Comparison of ENCODE assay signal across 11 cellular contexts in the genomic region with DNA sequence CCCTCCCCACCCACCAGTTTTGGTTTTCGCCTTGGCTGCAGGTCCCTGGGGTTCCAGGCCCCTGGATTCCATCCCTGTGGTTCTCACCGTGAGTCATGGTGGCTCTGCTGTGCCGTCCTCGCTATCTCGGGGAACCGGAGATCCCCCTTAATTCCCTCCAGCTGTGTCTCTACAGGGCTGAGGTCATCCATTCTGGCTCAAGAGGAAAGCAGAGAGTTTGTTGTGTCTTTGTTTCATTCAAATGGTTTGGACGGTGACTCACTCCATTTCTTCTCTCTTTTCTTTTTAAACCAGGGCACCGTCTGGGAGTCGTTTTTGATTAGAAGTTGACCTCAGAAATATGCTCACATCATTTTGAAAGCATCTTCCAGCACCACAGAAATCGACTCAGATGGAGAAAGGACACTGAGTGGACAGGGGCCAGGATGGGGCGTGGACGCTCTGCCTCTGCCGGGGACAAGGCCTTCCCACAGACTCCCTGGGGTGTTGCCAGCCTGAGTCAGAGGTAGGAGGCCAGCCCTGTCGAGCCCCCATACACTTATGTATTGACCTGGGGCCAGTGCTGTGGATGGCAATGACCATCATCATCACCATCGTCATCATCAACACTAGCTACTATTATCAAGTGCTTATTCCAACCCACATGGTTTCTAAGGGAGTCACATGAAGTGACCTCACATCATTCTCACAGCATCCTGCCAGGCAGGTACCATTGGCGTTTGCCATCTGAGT.
DNase-seq lines count a peak whose midpoint lies in the region; ATAC-seq and TF ChIP-seq lines count a peak whose summit lies in the region.
"Had no signal": no experiment of that assay in that cellular context is flagged by ENCODE, and none has a peak within 500 bp of the region (broad histone marks: within the 10 kb centered on the region; RNA-seq: fewer than 3 reads in every experiment).

No MANE protein-coding gene starts in this region.

- ATAC-seq in gastrocnemius medialis (peak; percentile 60 to 67), GM18858 (IDR thresholded peaks at IDR 0.05; ENCODE audit: unreplicated experiment) (no peak), GM21515 (IDR thresholded peaks at IDR 0.05; ENCODE audit: unreplicated experiment) (no peak), WTC11 (no peak)
- ATAC-seq: activated T-cell treated with anti-CD3 and anti-CD28 coated beads, Interleukin-2, amount 50 U/mL, for 4 hours; left colon had no signal

- POLR2A ChIA-PET in WTC11 (lab: Charles Lee), result no interaction called here

- H3K9ac ChIP-seq in adipocyte (ENCODE audit: low read length), result peak overlapping the region; percentile 37

- TF ChIP-seq POLR2A in gastrocnemius medialis (IDR thresholded peaks at IDR 0.05), result no peak

- CTCF ChIA-PET in WTC11 (lab: Charles Lee), result no interaction called here

- H3K4me1 Mint-ChIP-seq in WTC11, result peaks cover 5% of the 10 kb centered on the region

- H3K4me1 ChIP-seq in adipocyte (ENCODE audit: control insufficient read depth, insufficient read depth, low read length) (peaks cover 18% of the 10 kb centered on the region), gastrocnemius medialis (no peaks in the 10 kb centered on the region)

- peaks cover 3% of the 10 kb centered on the region for H3K27me3 Mint-ChIP-seq in WTC11 (ENCODE audit: low read depth)

- peaks cover 22% of the 10 kb centered on the region for H3K9me3 Mint-ChIP-seq in WTC11

- H3K9me3 ChIP-seq in adipocyte (ENCODE audit: control insufficient read depth, low read length), result peaks cover 17% of the 10 kb centered on the region
- H3K9me3 ChIP-seq in gastrocnemius medialis, result no peaks in the 10 kb centered on the region

- peak overlapping the region in 1 of 4 donors; percentile 28 for H3K27ac ChIP-seq in gastrocnemius medialis

- no peak for TF ChIP-seq CTCF in gastrocnemius medialis (IDR thresholded peaks at IDR 0.05 in 4 of 5, conservative IDR thresholded peaks at IDR 0.05 in 1 of 5)
- TF ChIP-seq CTCF in WTC11 (IDR thresholded peaks at IDR 0.05), result no peak

- no peak overlapping the region for H3K27ac Mint-ChIP-seq in WTC11

- H3K4me3 ChIP-seq in adipocyte (ENCODE audit: low read length) (peak overlapping the region; percentile 14), gastrocnemius medialis (no peak overlapping the region)

- DNase-seq in GM04503 (ENCODE audit: low read depth), result peak; percentile 100
- DNase-seq in adipocyte (ENCODE audit: low read depth), result peak; percentile 98
- DNase-seq in glomerular visceral epithelial cell (ENCODE audit: extremely low spot score), result peak; percentile 100
- peak in 1 of 2 donors; percentile 60 for DNase-seq in gastrocnemius medialis
- DNase-seq in NCI-H1436 (lab: John Stamatoyannopoulos, UW), result no peak
- DNase-seq in WTC11 (ENCODE audit: low spot score), result no peak
- DNase-seq: activated T-cell treated with anti-CD3 and anti-CD28 coated beads, Interleukin-2, amount 50 U/mL, for 4 hours; NCI-H82 had no signal

- in situ Hi-C loops in gastrocnemius medialis (cut with MboI; ENCODE audit: low sequenced_read_pairs in 4 of 4), result loop anchor here in 1 of 4 donors (25.0 kb wide), 1 partner anchor 721 kb away; no protein-coding TSS in a partner anchor

- no peak overlapping the region for H3K4me3 Mint-ChIP-seq in WTC11
- H3K4me3 Mint-ChIP-seq: activated T-cell treated with anti-CD3 and anti-CD28 coated beads, Interleukin-2, amount 50 U/mL, for 4 hours had no signal

- peaks cover 8% of the 10 kb centered on the region for H3K36me3 Mint-ChIP-seq in WTC11

- no peaks in the 10 kb centered on the region for H3K27me3 ChIP-seq in adipocyte (replicated peaks; ENCODE audit: control insufficient read depth, insufficient read depth, low read length)
- H3K27me3 ChIP-seq in gastrocnemius medialis, result no peaks in the 10 kb centered on the region

- H3K36me3 ChIP-seq in adipocyte (ENCODE audit: control insufficient read depth, insufficient read depth, low read length, severe bottlenecking) (no peaks in the 10 kb centered on the region), gastrocnemius medialis (no peaks in the 10 kb centered on the region)

- intact Hi-C loops in gastrocnemius medialis (cut with DNase I; ENCODE audit: low total_unique reads), result no loop called here

TF ChIP-seq in WTC11, 78 proteins besides CTCF, POLR2A, EP300 and RAD21 (continues in another document):
- no peak for TF ChIP-seq NR2C2 (CRISPR knock-in tag; IDR thresholded peaks at IDR 0.05)
- TF ChIP-seq, protein P1, sequence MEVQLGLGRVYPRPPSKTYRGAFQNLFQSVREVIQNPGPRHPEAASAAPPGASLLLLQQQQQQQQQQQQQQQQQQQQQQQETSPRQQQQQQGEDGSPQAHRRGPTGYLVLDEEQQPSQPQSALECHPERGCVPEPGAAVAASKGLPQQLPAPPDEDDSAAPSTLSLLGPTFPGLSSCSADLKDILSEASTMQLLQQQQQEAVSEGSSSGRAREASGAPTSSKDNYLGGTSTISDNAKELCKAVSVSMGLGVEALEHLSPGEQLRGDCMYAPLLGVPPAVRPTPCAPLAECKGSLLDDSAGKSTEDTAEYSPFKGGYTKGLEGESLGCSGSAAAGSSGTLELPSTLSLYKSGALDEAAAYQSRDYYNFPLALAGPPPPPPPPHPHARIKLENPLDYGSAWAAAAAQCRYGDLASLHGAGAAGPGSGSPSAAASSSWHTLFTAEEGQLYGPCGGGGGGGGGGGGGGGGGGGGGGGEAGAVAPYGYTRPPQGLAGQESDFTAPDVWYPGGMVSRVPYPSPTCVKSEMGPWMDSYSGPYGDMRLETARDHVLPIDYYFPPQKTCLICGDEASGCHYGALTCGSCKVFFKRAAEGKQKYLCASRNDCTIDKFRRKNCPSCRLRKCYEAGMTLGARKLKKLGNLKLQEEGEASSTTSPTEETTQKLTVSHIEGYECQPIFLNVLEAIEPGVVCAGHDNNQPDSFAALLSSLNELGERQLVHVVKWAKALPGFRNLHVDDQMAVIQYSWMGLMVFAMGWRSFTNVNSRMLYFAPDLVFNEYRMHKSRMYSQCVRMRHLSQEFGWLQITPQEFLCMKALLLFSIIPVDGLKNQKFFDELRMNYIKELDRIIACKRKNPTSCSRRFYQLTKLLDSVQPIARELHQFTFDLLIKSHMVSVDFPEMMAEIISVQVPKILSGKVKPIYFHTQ (CRISPR knock-in tag; IDR thresholded peaks at IDR 0.05), result no peak
- TF ChIP-seq ZNF121 (CRISPR knock-in tag; IDR thresholded peaks at IDR 0.05), result no peak
- no peak for TF ChIP-seq ZNF423 (CRISPR knock-in tag; IDR thresholded peaks at IDR 0.05)
- no peak for TF ChIP-seq HMGA2 (CRISPR knock-in tag; IDR thresholded peaks at IDR 0.05)
- no peak for TF ChIP-seq GRHL2 (CRISPR knock-in tag; IDR thresholded peaks at IDR 0.05; ENCODE audit: insufficient replicate concordance, severe bottlenecking)
- no peak for TF ChIP-seq ZMAT4 (CRISPR knock-in tag; IDR thresholded peaks at IDR 0.05)
- no peak for TF ChIP-seq IRF2 (CRISPR knock-in tag; IDR thresholded peaks at IDR 0.05; ENCODE audit: borderline replicate concordance, low read depth)
- TF ChIP-seq SP1 (CRISPR knock-in tag; conservative IDR thresholded peaks at IDR 0.05), result no peak
- TF ChIP-seq OVOL2 (CRISPR knock-in tag; IDR thresholded peaks at IDR 0.05; ENCODE audit: borderline replicate concordance), result no peak
- TF ChIP-seq, protein P2, sequence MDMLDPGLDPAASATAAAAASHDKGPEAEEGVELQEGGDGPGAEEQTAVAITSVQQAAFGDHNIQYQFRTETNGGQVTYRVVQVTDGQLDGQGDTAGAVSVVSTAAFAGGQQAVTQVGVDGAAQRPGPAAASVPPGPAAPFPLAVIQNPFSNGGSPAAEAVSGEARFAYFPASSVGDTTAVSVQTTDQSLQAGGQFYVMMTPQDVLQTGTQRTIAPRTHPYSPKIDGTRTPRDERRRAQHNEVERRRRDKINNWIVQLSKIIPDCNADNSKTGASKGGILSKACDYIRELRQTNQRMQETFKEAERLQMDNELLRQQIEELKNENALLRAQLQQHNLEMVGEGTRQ (CRISPR knock-in tag; IDR thresholded peaks at IDR 0.05), result no peak
- TF ChIP-seq, protein P3, sequence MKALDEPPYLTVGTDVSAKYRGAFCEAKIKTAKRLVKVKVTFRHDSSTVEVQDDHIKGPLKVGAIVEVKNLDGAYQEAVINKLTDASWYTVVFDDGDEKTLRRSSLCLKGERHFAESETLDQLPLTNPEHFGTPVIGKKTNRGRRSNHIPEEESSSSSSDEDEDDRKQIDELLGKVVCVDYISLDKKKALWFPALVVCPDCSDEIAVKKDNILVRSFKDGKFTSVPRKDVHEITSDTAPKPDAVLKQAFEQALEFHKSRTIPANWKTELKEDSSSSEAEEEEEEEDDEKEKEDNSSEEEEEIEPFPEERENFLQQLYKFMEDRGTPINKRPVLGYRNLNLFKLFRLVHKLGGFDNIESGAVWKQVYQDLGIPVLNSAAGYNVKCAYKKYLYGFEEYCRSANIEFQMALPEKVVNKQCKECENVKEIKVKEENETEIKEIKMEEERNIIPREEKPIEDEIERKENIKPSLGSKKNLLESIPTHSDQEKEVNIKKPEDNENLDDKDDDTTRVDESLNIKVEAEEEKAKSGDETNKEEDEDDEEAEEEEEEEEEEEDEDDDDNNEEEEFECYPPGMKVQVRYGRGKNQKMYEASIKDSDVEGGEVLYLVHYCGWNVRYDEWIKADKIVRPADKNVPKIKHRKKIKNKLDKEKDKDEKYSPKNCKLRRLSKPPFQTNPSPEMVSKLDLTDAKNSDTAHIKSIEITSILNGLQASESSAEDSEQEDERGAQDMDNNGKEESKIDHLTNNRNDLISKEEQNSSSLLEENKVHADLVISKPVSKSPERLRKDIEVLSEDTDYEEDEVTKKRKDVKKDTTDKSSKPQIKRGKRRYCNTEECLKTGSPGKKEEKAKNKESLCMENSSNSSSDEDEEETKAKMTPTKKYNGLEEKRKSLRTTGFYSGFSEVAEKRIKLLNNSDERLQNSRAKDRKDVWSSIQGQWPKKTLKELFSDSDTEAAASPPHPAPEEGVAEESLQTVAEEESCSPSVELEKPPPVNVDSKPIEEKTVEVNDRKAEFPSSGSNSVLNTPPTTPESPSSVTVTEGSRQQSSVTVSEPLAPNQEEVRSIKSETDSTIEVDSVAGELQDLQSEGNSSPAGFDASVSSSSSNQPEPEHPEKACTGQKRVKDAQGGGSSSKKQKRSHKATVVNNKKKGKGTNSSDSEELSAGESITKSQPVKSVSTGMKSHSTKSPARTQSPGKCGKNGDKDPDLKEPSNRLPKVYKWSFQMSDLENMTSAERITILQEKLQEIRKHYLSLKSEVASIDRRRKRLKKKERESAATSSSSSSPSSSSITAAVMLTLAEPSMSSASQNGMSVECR (CRISPR knock-in tag; IDR thresholded peaks at IDR 0.05; ENCODE audit: borderline replicate concordance), result no peak
- no peak for TF ChIP-seq SOX15 (CRISPR knock-in tag; IDR thresholded peaks at IDR 0.05)
- TF ChIP-seq ETV6 (CRISPR knock-in tag; IDR thresholded peaks at IDR 0.05), result no peak
- TF ChIP-seq NFE2L1 (CRISPR knock-in tag; IDR thresholded peaks at IDR 0.05), result no peak
- no peak for TF ChIP-seq ZBTB21 (CRISPR knock-in tag; IDR thresholded peaks at IDR 0.05; ENCODE audit: borderline replicate concordance)

Comparison
In these comparisons a context has a peak if more than half of its experiments do, and no peak if none do; other contexts are left out.
1. DNase-seq: peak in GM04503 (single experiment), adipocyte (single experiment) and glomerular visceral epithelial cell (single experiment); none in NCI-H1436 (single experiment) and WTC11 (single experiment).
2. ATAC-seq: peak in gastrocnemius medialis (2 of 2); none in GM18858 (single experiment), GM21515 (single experiment) and WTC11 (single experiment).